In genomic region chr6:131017962-131018361, GRCh38 we compare ENCODE assay signal across 30 cellular contexts.
"Had no signal": no experiment of that assay in that cellular context is flagged by ENCODE, and none has a peak within 500 bp of the region (broad histone marks: within the 10 kb centered on the region; RNA-seq: fewer than 3 reads in every experiment).

No MANE protein-coding gene starts in this region.

- H3K27me3 ChIP-seq: ascending aorta, breast epithelium, cardiac muscle cell, colonic mucosa, foreskin keratinocyte, gastrocnemius medialis, heart right ventricle, hepatocyte had no signal

- H3K4me2 ChIP-seq: hepatocyte had no signal

- H3K36me3 ChIP-seq: ascending aorta, breast epithelium, cardiac muscle cell, colonic mucosa, gastrocnemius medialis, heart right ventricle, WERI-Rb-1 had no signal

- H3K27me3 Mint-ChIP-seq: activated B cell treated with CpG ODN at 0.5 μM for 24 hours; activated CD8-positive, alpha-beta T cell treated with anti-CD3 and anti-CD28 coated beads for 36 hours; activated naive CD4-positive, alpha-beta T cell treated with anti-CD3 and anti-CD28 coated beads, Interleukin-2, amount 10 ng/mL, durations not matched to agents 7 days and 5 days; activated naive CD8-positive, alpha-beta T cell treated with anti-CD3 and anti-CD28 coated beads, Interleukin-2, amount 10 ng/mL, durations not matched to agents 7 days and 5 days; activated T-helper 17 cell treated with anti-CD3 and anti-CD28 coated beads, Interleukin-2, amount 50 U/mL, for 72 hours; brain; T-helper 17 cell had no signal

- DNase-seq: activated B cell treated with CpG ODN at 0.5 μM for 24 hours; activated CD4-positive, alpha-beta T cell treated with anti-CD3 and anti-CD28 coated beads for 48 hours; activated CD4-positive, alpha-beta T cell treated with anti-CD3 and anti-CD28 coated beads, Interleukin-2, amount 50 U/mL, for 1 hour; activated CD4-positive, alpha-beta T cell treated with anti-CD3 and anti-CD28 coated beads, Interleukin-2, amount 50 U/mL, for 48 hours; activated CD8-positive, alpha-beta memory T cell treated with anti-CD3 and anti-CD28 coated beads for 24 hours; activated CD8-positive, alpha-beta T cell treated with anti-CD3 and anti-CD28 coated beads for 36 hours; activated effector memory CD4-positive, alpha-beta T cell treated with anti-CD3 and anti-CD28 coated beads, Interleukin-2, amount 50 U/mL, for 16 hours; activated naive CD4-positive, alpha-beta T cell treated with anti-CD3 and anti-CD28 coated beads, Interleukin-2, amount 10 ng/mL, durations not matched to agents 7 days and 5 days; activated naive CD8-positive, alpha-beta T cell treated with anti-CD3 and anti-CD28 coated beads, Interleukin-2, amount 10 ng/mL, durations not matched to agents 7 days and 5 days; activated T-cell treated with anti-CD3 and anti-CD28 coated beads, Interleukin-2, amount 50 U/mL, for 4 hours; central memory CD4-positive, alpha-beta T cell; cerebellar nuclear complex; colonic mucosa; effector CD8-positive, alpha-beta T cell; foreskin keratinocyte; gastrocnemius medialis; heart right ventricle; T-helper 17 cell; T1000; WERI-Rb-1 had no signal

- H3K4me3 Mint-ChIP-seq: activated B cell treated with CpG ODN at 0.5 μM for 24 hours; activated CD8-positive, alpha-beta T cell treated with anti-CD3 and anti-CD28 coated beads for 36 hours; activated naive CD4-positive, alpha-beta T cell treated with anti-CD3 and anti-CD28 coated beads, Interleukin-2, amount 10 ng/mL, durations not matched to agents 7 days and 5 days; activated naive CD8-positive, alpha-beta T cell treated with anti-CD3 and anti-CD28 coated beads, Interleukin-2, amount 10 ng/mL, durations not matched to agents 7 days and 5 days; activated T-cell treated with anti-CD3 and anti-CD28 coated beads, Interleukin-2, amount 50 U/mL, for 4 hours; activated T-helper 17 cell treated with anti-CD3 and anti-CD28 coated beads, Interleukin-2, amount 50 U/mL, for 72 hours; brain; T-helper 17 cell; T-helper 2 cell treated with Interferon-gamma antibody and Interleukin-4, amounts not matched to agents 5 μg/mL and 100 μg/mL, for 36 hours had no signal

- H3K4me1 Mint-ChIP-seq: activated naive CD4-positive, alpha-beta T cell treated with anti-CD3 and anti-CD28 coated beads, Interleukin-2, amount 10 ng/mL, durations not matched to agents 7 days and 5 days; activated naive CD8-positive, alpha-beta T cell treated with anti-CD3 and anti-CD28 coated beads, Interleukin-2, amount 10 ng/mL, durations not matched to agents 7 days and 5 days; activated T-helper 17 cell treated with anti-CD3 and anti-CD28 coated beads, Interleukin-2, amount 50 U/mL, for 72 hours had no signal

- H3K9me3 ChIP-seq: ascending aorta, breast epithelium, colonic mucosa, gastrocnemius medialis, heart right ventricle had no signal

- H3K4me3 ChIP-seq: ascending aorta, breast epithelium, cardiac muscle cell, colonic mucosa, gastrocnemius medialis, heart right ventricle, hepatocyte had no signal

- ATAC-seq: activated CD4-positive, CD25-positive, alpha-beta regulatory T cell treated with anti-CD3 and anti-CD28 coated beads, Interleukin-2, amount 50 U/mL, for 24 hours; activated CD8-positive, alpha-beta T cell treated with anti-CD3 and anti-CD28 coated beads for 36 hours; activated naive CD4-positive, alpha-beta T cell treated with anti-CD3 and anti-CD28 coated beads, Interleukin-2, amount 50 U/mL, for 72 hours; activated T-cell treated with anti-CD3 and anti-CD28 coated beads, Interleukin-2, amount 50 U/mL, for 4 hours; activated T-helper 17 cell treated with anti-CD3 and anti-CD28 coated beads, Interleukin-2, amount 50 U/mL, for 72 hours; esophagus mucosa; foreskin keratinocyte; gastrocnemius medialis; heart right ventricle; T-helper 17 cell had no signal

- H3K4me1 ChIP-seq: colonic mucosa, foreskin keratinocyte had no signal

- H3K9me3 Mint-ChIP-seq: activated B cell treated with CpG ODN at 0.5 μM for 24 hours; activated CD8-positive, alpha-beta T cell treated with anti-CD3 and anti-CD28 coated beads for 36 hours; activated naive CD4-positive, alpha-beta T cell treated with anti-CD3 and anti-CD28 coated beads, Interleukin-2, amount 10 ng/mL, durations not matched to agents 7 days and 5 days; activated naive CD4-positive, alpha-beta T cell treated with anti-CD3 and anti-CD28 coated beads, Interleukin-2, amount 50 U/mL, for 72 hours; activated naive CD8-positive, alpha-beta T cell treated with anti-CD3 and anti-CD28 coated beads, Interleukin-2, amount 10 ng/mL, durations not matched to agents 7 days and 5 days; activated T-cell treated with anti-CD3 and anti-CD28 coated beads, Interleukin-2, amount 50 U/mL, for 4 hours; activated T-helper 17 cell treated with anti-CD3 and anti-CD28 coated beads, Interleukin-2, amount 50 U/mL, for 72 hours; T-helper 2 cell treated with Interferon-gamma antibody and Interleukin-4, amounts not matched to agents 5 μg/mL and 100 μg/mL, for 36 hours had no signal

- H3K27ac Mint-ChIP-seq: activated B cell treated with CpG ODN at 0.5 μM for 24 hours; activated CD8-positive, alpha-beta T cell treated with anti-CD3 and anti-CD28 coated beads for 36 hours; activated naive CD4-positive, alpha-beta T cell treated with anti-CD3 and anti-CD28 coated beads, Interleukin-2, amount 10 ng/mL, durations not matched to agents 7 days and 5 days; activated naive CD4-positive, alpha-beta T cell treated with anti-CD3 and anti-CD28 coated beads, Interleukin-2, amount 50 U/mL, for 72 hours; activated naive CD8-positive, alpha-beta T cell treated with anti-CD3 and anti-CD28 coated beads, Interleukin-2, amount 10 ng/mL, durations not matched to agents 7 days and 5 days; activated T-helper 17 cell treated with anti-CD3 and anti-CD28 coated beads, Interleukin-2, amount 50 U/mL, for 72 hours; T-helper 17 cell; T-helper 2 cell treated with Interferon-gamma antibody and Interleukin-4, amounts not matched to agents 5 μg/mL and 100 μg/mL, for 36 hours had no signal

- H3K36me3 Mint-ChIP-seq: activated naive CD4-positive, alpha-beta T cell treated with anti-CD3 and anti-CD28 coated beads, Interleukin-2, amount 10 ng/mL, durations not matched to agents 7 days and 5 days; activated naive CD4-positive, alpha-beta T cell treated with anti-CD3 and anti-CD28 coated beads, Interleukin-2, amount 50 U/mL, for 72 hours had no signal

- H2AFZ ChIP-seq: hepatocyte had no signal

- H3K27ac ChIP-seq: ascending aorta, breast epithelium, cardiac muscle cell, colonic mucosa, foreskin keratinocyte, gastrocnemius medialis, heart right ventricle, hepatocyte, WERI-Rb-1 had no signal
